9 cellular contexts compared by ENCODE assay signal in the genomic region with DNA sequence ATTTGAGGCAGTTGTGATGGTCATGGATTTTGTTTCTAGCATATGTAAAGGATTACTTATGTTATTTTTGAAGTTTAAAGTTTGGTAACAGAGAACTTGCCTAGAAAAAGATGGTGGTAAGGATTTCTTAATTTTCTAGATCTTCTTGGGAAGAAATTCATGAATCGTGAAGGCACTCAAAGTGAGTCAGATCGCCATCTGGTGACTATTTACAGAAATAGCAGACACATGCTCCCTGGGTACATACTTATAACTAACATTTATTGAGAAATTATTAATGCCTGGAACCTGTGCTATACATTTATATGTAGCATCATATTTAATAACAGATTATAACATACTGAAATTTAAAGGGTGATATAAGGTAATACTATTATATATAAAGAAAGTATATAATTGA.
DNase-seq lines count a peak whose midpoint lies in the region; ATAC-seq and TF ChIP-seq lines count a peak whose summit lies in the region.
"Had no signal": no experiment of that assay in that cellular context is flagged by ENCODE, and none has a peak within 500 bp of the region (broad histone marks: within the 10 kb centered on the region; RNA-seq: fewer than 3 reads in every experiment).

No MANE protein-coding gene starts in this region.

- in situ Hi-C loops in Panc1 (cut with HindIII; ENCODE audit: low pct_unique_long_range_greater_than_20kb, low sequenced_read_pairs) = no loop called here

- DNase-seq in AG08395 (ENCODE audit: low spot score) = peak; percentile 3
- DNase-seq in HCEC 1CT = peak; percentile 11
- no peak for DNase-seq in Panc1 (ENCODE audit: low read depth, low spot score)
- DNase-seq in foreskin keratinocyte = peak in 1 of 2 donors; percentile 12
- DNase-seq in middle frontal gyrus (ENCODE audit: extremely low spot score, low spot score) = no peak
- DNase-seq: activated gamma-delta T cell had no signal

- no peaks in the 10 kb centered on the region for H3K36me3 ChIP-seq in Panc1 (ENCODE audit: control insufficient read depth, insufficient read depth, low read length)

- no peaks in the 10 kb centered on the region for H3K9me3 ChIP-seq in Panc1 (ENCODE audit: control insufficient read depth, insufficient read depth, low read depth, low read length)

- H3K4me1 ChIP-seq in Panc1 (ENCODE audit: control insufficient read depth, insufficient read depth, low read length) = no peaks in the 10 kb centered on the region
- H3K4me1 ChIP-seq in foreskin keratinocyte = no peaks in the 10 kb centered on the region

- CTCF ChIA-PET in Panc1 (lab: Charles Lee) = no interaction called here

- TF ChIP-seq CTCF in Panc1 (IDR thresholded peaks at IDR 0.05) (peak; percentile 12; the same call in 1 of the 2 replicates), foreskin keratinocyte (conservative IDR thresholded peaks at IDR 0.05) (peak; percentile 53)

- POLR2A ChIA-PET in Panc1 (lab: Charles Lee) = no interaction called here

- H3K27ac ChIP-seq in Panc1 (ENCODE audit: low read length) (no peak overlapping the region), foreskin keratinocyte (no peak overlapping the region)

- intact Hi-C loops in Panc1 (cut with micrococcal nuclease; ENCODE audit: unreplicated experiment) = no loop called here

- no peak for ATAC-seq in Panc1
- no peak for ATAC-seq in foreskin keratinocyte
- ATAC-seq in GM21528 (IDR thresholded peaks at IDR 0.05; ENCODE audit: low FRiP score, unreplicated experiment) = no peak
- no peak for ATAC-seq in GM19463 (IDR thresholded peaks at IDR 0.05; ENCODE audit: unreplicated experiment)
- no peak for ATAC-seq in GM19351 (IDR thresholded peaks at IDR 0.05; ENCODE audit: unreplicated experiment)

- no peak overlapping the region for H3K4me3 ChIP-seq in Panc1 (ENCODE audit: low read depth in 2 of 2, low read length in 2 of 2)

- no TSS peak for BruUV-seq in Panc1 (replicated peaks; lab: Mats Ljungman, UMichigan)

- no peaks in the 10 kb centered on the region for H3K27me3 ChIP-seq in Panc1 (ENCODE audit: control insufficient read depth, insufficient read depth, low read length)
- no peaks in the 10 kb centered on the region for H3K27me3 ChIP-seq in foreskin keratinocyte

Comparison
In these comparisons a context has a peak if more than half of its experiments do, and no peak if none do; other contexts are left out.
1. DNase-seq: peak in AG08395 (single experiment) and HCEC 1CT (single experiment); none in Panc1 (single experiment) and middle frontal gyrus (single experiment).